In genomic region chr1:145891143-145891542, GRCh38 we compare ENCODE assay signal across 8 cellular contexts. TPM values are rescaled to one million over a fixed set of nuclear protein-coding genes. Genes with fewer than 3 reads are reported as not detected.
DNase-seq lines count a peak whose midpoint lies in the region; ATAC-seq and TF ChIP-seq lines count a peak whose summit lies in the region.

No MANE protein-coding gene starts in this region.

- no peak overlapping the region for H3K4me3 ChIP-seq in fibroblast of lung (replicated peaks in 1 of 4; ENCODE audit: control extremely low read depth in 1 of 4, insufficient read depth in 1 of 4, low read depth in 3 of 4, low read length in 4 of 4)

- no peaks in the 10 kb centered on the region for H3K36me3 ChIP-seq in fibroblast of lung (ENCODE audit: control insufficient read depth, insufficient read depth, low read length)

- no peaks in the 10 kb centered on the region for H3K27me3 ChIP-seq in fibroblast of lung (ENCODE audit: control insufficient read depth, insufficient read depth, low read length)

- no peaks in the 10 kb centered on the region for H3K79me2 ChIP-seq in fibroblast of lung (ENCODE audit: control insufficient read depth, insufficient read depth, low read length)

- peak overlapping the region; percentile 90 for H3K27ac ChIP-seq in fibroblast of lung (ENCODE audit: insufficient read depth, low read length)

- peak overlapping the region; percentile 22 for H2AFZ ChIP-seq in fibroblast of lung (ENCODE audit: low read length)

- intact Hi-C loops in sciatic nerve (cut with DNase I) = no loop called here

- H4K20me1 ChIP-seq in fibroblast of lung (ENCODE audit: control insufficient read depth, extremely low read depth, insufficient read depth, low read length) = no peaks in the 10 kb centered on the region

- H3K9me3 ChIP-seq in fibroblast of lung (ENCODE audit: control insufficient read depth, insufficient read depth, low read depth, low read length) = no peaks in the 10 kb centered on the region

- H3K9ac ChIP-seq in fibroblast of lung (ENCODE audit: insufficient read depth, low read length) = no peak overlapping the region

- ATAC-seq in sciatic nerve (peak; percentile 20), GM19324 (IDR thresholded peaks at IDR 0.05; ENCODE audit: low FRiP score, unreplicated experiment) (no peak)

- TF ChIP-seq CTCF in fibroblast of lung (conservative IDR thresholded peaks at IDR 0.05 in 1 of 2, IDR thresholded peaks at IDR 0.05 in 1 of 2; ENCODE audit: low read depth in 1 of 2, low read length in 2 of 2) = no peak

- DNase-seq in DMS79 treated with DMSO at 0.1 percent for 48 hours (lab: John Stamatoyannopoulos, UW) (peak; percentile 15), RPMI7951 (ENCODE audit: low read depth) (peak; percentile 57), fibroblast of lung (ENCODE audit: low read depth in 2 of 2) (peak; percentile 39 to 75), sciatic nerve (ENCODE audit: low spot score) (no peak), EL (no peak), occipital lobe (lab: John Stamatoyannopoulos, UW) (no peak), NCI-H2107 (lab: John Stamatoyannopoulos, UW) (no peak)

- peaks cover 19% of the 10 kb centered on the region for H3K4me1 ChIP-seq in fibroblast of lung (ENCODE audit: control insufficient read depth, extremely low read depth, insufficient read depth, low read length)

- H3K4me2 ChIP-seq in fibroblast of lung (ENCODE audit: extremely low read depth, insufficient read depth, low read length) = no peak overlapping the region

RNA-seq across cellular contexts. Expression of gene ANKRD35, which starts 5.5 kb away (rescaled TPM):
- total RNA-seq in RPMI7951 (2014; rRNA removed; shearing (Covaris generic)) = 0.12 TPM in 1 of 2 replicates, not detected in the other
- 2.3 and 4.5 TPM in 2 replicates for total RNA-seq in fibroblast of lung
- polyA plus RNA-seq in fibroblast of lung = 0.65 and 3.4 TPM in 2 replicates
- polyA plus RNA-seq in fibroblast of lung (2012) = 1.4 and 7.6 TPM in 2 replicates
- polyA minus RNA-seq in fibroblast of lung (ENCODE audit: low replicate concordance) = 0.74 TPM in 1 of 2 replicates, not detected in the other
- 3.8 TPM for total RNA-seq in sciatic nerve
- total RNA-seq in occipital lobe = 0.62 TPM

RNA-seq across cellular contexts. Expression of gene ITGA10, which starts 18.7 kb away (rescaled TPM):
- total RNA-seq in RPMI7951 (2014; rRNA removed; shearing (Covaris generic)) = 0.78 and 1.6 TPM in 2 replicates
- 0.51 and 2.8 TPM in 2 replicates for total RNA-seq in fibroblast of lung
- polyA plus RNA-seq in fibroblast of lung = 1.2 and 1.7 TPM in 2 replicates
- polyA plus RNA-seq in fibroblast of lung (2012) = 1.1 and 1.9 TPM in 2 replicates
- polyA minus RNA-seq in fibroblast of lung (ENCODE audit: low replicate concordance) = 1.1 and 4.8 TPM in 2 replicates
- 9.6 TPM for total RNA-seq in sciatic nerve
- total RNA-seq in occipital lobe = 1.4 TPM

RNA-seq across cellular contexts. Expression of gene PEX11B, which starts 27.4 kb away (rescaled TPM):
- 20.1 and 22.8 TPM in 2 replicates for total RNA-seq in RPMI7951 (2014; rRNA removed; shearing (Covaris generic))
- total RNA-seq in fibroblast of lung (21.1 and 28.2 TPM in 2 replicates), sciatic nerve (20.7 TPM), occipital lobe (30.9 TPM)
- polyA plus RNA-seq in fibroblast of lung = 34.3 and 41.3 TPM in 2 replicates
- 24.9 and 34.6 TPM in 2 replicates for polyA plus RNA-seq in fibroblast of lung (2012)
- 23.1 and 26.0 TPM in 2 replicates for polyA minus RNA-seq in fibroblast of lung (ENCODE audit: low replicate concordance)

RNA-seq across cellular contexts. Expression of gene PIAS3, which starts 32.3 kb away (rescaled TPM):
- 13.3 and 16.3 TPM in 2 replicates for total RNA-seq in RPMI7951 (2014; rRNA removed; shearing (Covaris generic))
- total RNA-seq in fibroblast of lung (5.1 and 8.9 TPM in 2 replicates), sciatic nerve (44.5 TPM), occipital lobe (5.0 TPM)
- 22.9 and 29.3 TPM in 2 replicates for polyA plus RNA-seq in fibroblast of lung
- polyA plus RNA-seq in fibroblast of lung (2012) = 34.9 and 43.2 TPM in 2 replicates
- polyA minus RNA-seq in fibroblast of lung (ENCODE audit: low replicate concordance) = 44.6 and 67.5 TPM in 2 replicates

RNA-seq across cellular contexts. Expression of gene RBM8A, which starts 36.1 kb away (rescaled TPM):
- 173 and 182 TPM in 2 replicates for total RNA-seq in RPMI7951 (2014; rRNA removed; shearing (Covaris generic))
- 56.6 and 61.9 TPM in 2 replicates for total RNA-seq in fibroblast of lung
- 137 and 235 TPM in 2 replicates for polyA plus RNA-seq in fibroblast of lung
- 136 and 199 TPM in 2 replicates for polyA plus RNA-seq in fibroblast of lung (2012)
- polyA minus RNA-seq in fibroblast of lung (ENCODE audit: low replicate concordance) = 10.7 and 10.8 TPM in 2 replicates
- 93.8 TPM for total RNA-seq in sciatic nerve
- total RNA-seq in occipital lobe = 81.6 TPM

Comparison
In these comparisons a context has a peak if more than half of its experiments do, and no peak if none do; other contexts are left out.
1. DNase-seq: peak in DMS79 treated with DMSO at 0.1 percent for 48 hours (single experiment), RPMI7951 (single experiment) and fibroblast of lung (2 of 2); none in sciatic nerve (single experiment), EL (single experiment), occipital lobe (single experiment) and NCI-H2107 (single experiment).